Comparison of ENCODE assay signal across 9 cellular contexts in the genomic region with DNA sequence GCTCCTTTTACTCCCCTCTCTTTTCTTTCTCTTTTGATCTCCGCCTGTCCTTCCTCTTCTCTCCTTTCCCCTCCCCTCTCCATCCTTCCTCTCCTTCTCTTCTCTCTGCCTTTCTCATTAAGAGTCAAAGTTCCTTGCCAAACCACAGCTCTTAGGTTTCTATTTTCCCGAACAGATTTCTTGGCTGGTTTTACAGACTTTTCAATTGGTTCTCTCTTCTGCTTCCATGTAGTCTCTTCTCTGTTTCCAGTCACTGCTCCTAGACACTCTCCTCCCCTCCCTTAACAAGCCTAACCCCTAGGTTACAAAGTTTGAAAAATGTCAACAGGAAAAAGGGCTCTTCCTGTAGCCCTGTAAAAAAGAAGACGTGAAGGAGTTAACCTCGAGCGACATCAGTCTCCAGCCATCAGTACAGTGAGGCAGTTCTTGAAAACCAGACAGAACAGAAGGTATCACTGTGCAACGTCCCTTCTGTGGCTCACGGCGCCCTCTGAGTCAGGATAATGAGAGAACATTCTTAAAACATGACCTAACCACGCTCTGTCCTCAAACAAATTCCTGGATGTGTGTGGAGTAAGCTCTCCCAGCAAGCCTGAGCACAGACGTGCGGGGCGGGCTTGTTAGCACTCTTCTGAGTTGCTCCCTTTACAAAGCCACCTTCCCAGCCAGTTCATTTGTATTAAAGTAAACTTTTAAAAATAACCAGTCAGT. TPM values are rescaled to one million over a fixed set of nuclear protein-coding genes. Genes with fewer than 3 reads are reported as not detected.
A peak's percentile ranks its signal among the peaks of the same experiment; 100 is the strongest.
DNase-seq lines count a peak whose midpoint lies in the region; ATAC-seq and TF ChIP-seq lines count a peak whose summit lies in the region.
"Had no signal": no experiment of that assay in that cellular context is flagged by ENCODE, and none has a peak within 500 bp of the region (broad histone marks: within the 10 kb centered on the region; RNA-seq: fewer than 3 reads in every experiment).

No MANE protein-coding gene starts in this region.

- 6% methylated on average over 11 of the region's 12 CpGs for WGBS in mammary epithelial cell (ENCODE audit: low coverage, missing lambda C conversion rate)
- 5 to 13% methylated on average over 12 of the region's 12 CpGs for WGBS in lower leg skin, 2 donors

- H3K9me3 ChIP-seq in mammary epithelial cell (replicated peaks; ENCODE audit: insufficient read depth, low read length): no peaks in the 10 kb centered on the region

- BruUV-seq in mammary epithelial cell (replicated peaks; lab: Mats Ljungman, UMichigan): TSS peak; percentile 69

- H2AFZ ChIP-seq in mammary epithelial cell (ENCODE audit: low read depth, low read length): peak overlapping the region; percentile 71

- H3K36me3 ChIP-seq in mammary epithelial cell (ENCODE audit: insufficient read depth, low read length): no peaks in the 10 kb centered on the region

- DNase-seq in AG20443 (ENCODE audit: low spot score) (peak; percentile 93), LoVo (ENCODE audit: low spot score) (peak; percentile 59), mammary epithelial cell (peak; percentile 98), lower leg skin (ENCODE audit: low spot score in 2 of 2) (peak; percentile 69 to 89), ureter (ENCODE audit: low spot score) (peak; percentile 82)
- no peak for DNase-seq in effector CD4-positive, alpha-beta T cell

- peak overlapping the region; percentile 73 for H3K4me2 ChIP-seq in mammary epithelial cell (ENCODE audit: insufficient read depth, low read depth, low read length)

- intact Hi-C loops in mammary epithelial cell (cut with micrococcal nuclease): loop anchor here (5.0 kb wide), 2 partner anchors 73 to 97 kb away; no protein-coding TSS in a partner anchor
- intact Hi-C loops in lower leg skin (cut with DNase I; ENCODE audit: low total_unique reads): no loop called here

- CTCF ChIA-PET in mammary epithelial cell (lab: Charles Lee; ENCODE audit: low non-redundant PET): interaction anchor here (0.6 kb wide), 1 partner anchor 616 kb away, joined by 3 read pairs; no protein-coding TSS in a partner anchor

- H3K4me1 ChIP-seq in mammary epithelial cell (ENCODE audit: insufficient read depth, low read length): peaks cover 59% of the 10 kb centered on the region

- H3K27me3 ChIP-seq in mammary epithelial cell (ENCODE audit: insufficient read depth, low read length): no peaks in the 10 kb centered on the region

- TF ChIP-seq POLR2A in lower leg skin (IDR thresholded peaks at IDR 0.05): no peak

- no peaks in the 10 kb centered on the region for H3K79me2 ChIP-seq in mammary epithelial cell (ENCODE audit: insufficient read depth, low read length)

- ATAC-seq in GM18870 (IDR thresholded peaks at IDR 0.05; ENCODE audit: unreplicated experiment): no peak
- ATAC-seq in HG02852 (IDR thresholded peaks at IDR 0.05; ENCODE audit: unreplicated experiment): no peak

- H4K20me1 ChIP-seq in mammary epithelial cell (ENCODE audit: insufficient read depth, low read length): no peaks in the 10 kb centered on the region

- peak overlapping the region; percentile 78 for H3K9ac ChIP-seq in mammary epithelial cell (ENCODE audit: insufficient read depth, low read length)

- H3K4me3 ChIP-seq in mammary epithelial cell (replicated peaks in 1 of 3; ENCODE audit: insufficient read depth in 1 of 3, low read depth in 2 of 3, low read length in 3 of 3) (peak overlapping the region in 2 of 3 experiments; percentile 5 to 20), lower leg skin (ENCODE audit: low read depth, poor library complexity, severe bottlenecking) (no peak overlapping the region)

- peak overlapping the region; percentile 97 for H3K27ac ChIP-seq in mammary epithelial cell (ENCODE audit: insufficient read depth, low read depth, low read length)

- dilution Hi-C loops in mammary epithelial cell (cut with HindIII; ENCODE audit: low sequenced_read_pairs): no loop called here

- no peak for TF ChIP-seq CTCF in mammary epithelial cell (conservative IDR thresholded peaks at IDR 0.05 in 1 of 2, IDR thresholded peaks at IDR 0.05 in 1 of 2; ENCODE audit: extremely low read depth in 1 of 2, insufficient read depth in 1 of 2, low read depth in 1 of 2, low read length in 2 of 2)
- TF ChIP-seq CTCF in lower leg skin (IDR thresholded peaks at IDR 0.05): no peak

- in situ Hi-C loops in mammary epithelial cell (cut with MboI; ENCODE audit: low sequenced_read_pairs in 2 of 2): loop anchor here in 1 of 2 donors (10.0 kb wide), 1 partner anchor 145 kb away; a partner anchor contains a TSS

RNA-seq across cellular contexts. Expression of a gene that starts 11.6 kb away (rescaled TPM):
- total RNA-seq in mammary epithelial cell (under 1 TPM in 1 of 2 donors, not detected in 1; under 0.01 TPM), lower leg skin (not detected), ureter (0.60 TPM)
- 0.02 TPM for polyA plus RNA-seq in mammary epithelial cell
- not detected for polyA minus RNA-seq in mammary epithelial cell
- total RNA-seq: subcutaneous adipose tissue had no signal
